Comparison of ENCODE assay signal across 8 cellular contexts in the genomic region with DNA sequence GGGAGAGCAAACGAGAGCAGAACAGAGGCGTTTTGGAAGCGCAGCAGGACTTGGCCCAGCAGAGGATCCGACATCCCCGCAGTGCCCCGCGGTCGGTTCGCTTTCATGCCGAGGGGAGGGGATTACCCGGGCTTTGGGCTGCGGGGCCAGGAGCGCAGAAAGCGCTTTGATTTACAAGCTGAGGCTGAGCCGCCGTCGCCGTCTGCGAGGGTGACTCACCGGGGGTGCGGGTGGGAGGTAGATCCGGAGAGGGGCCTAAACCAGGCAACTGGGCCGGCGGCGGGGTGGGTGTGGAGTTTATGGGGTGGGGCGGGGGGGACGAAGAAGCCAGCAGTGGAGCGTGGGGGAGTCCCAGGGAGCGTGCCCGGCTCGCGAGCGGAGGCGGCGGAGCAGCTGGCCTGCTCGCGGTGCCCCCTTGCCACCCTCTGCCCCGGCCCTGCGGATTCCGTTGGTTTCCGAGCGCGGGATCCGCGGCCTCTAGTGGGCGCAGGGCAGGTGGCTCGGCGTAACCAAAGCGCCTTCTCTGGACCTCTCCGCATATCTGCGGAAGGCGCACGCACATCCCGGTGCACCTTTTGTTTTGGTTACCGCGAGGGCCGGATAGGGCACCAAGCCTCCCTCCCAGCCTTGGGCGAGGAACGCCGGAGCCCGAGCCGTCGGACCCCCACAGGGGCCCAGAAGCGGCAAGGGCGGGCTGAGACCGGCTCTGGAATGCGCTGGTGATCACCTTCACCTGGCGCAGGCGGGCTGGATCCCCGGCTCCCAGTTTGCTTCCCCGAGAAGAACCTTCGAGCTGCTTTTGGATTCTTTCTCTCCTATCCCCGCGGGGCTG. TPM values are rescaled to one million over a fixed set of nuclear protein-coding genes. Genes with fewer than 3 reads are reported as not detected.
A peak's percentile ranks its signal among the peaks of the same experiment; 100 is the strongest.
DNase-seq lines count a peak whose midpoint lies in the region; TF ChIP-seq lines count a peak whose summit lies in the region.

No MANE protein-coding gene starts in this region.

- peak overlapping the region; percentile 56 for H3K27ac ChIP-seq in fibroblast of lung (ENCODE audit: insufficient read depth, low read length)
- no peak overlapping the region for H3K27ac ChIP-seq in transverse colon

- no peaks in the 10 kb centered on the region for H3K4me1 ChIP-seq in fibroblast of lung (ENCODE audit: control insufficient read depth, extremely low read depth, insufficient read depth, low read length)
- peaks cover 15 to 32% (median 28%) of the 10 kb centered on the region in 4 donors for H3K4me1 ChIP-seq in transverse colon

- H3K4me3 ChIP-seq in fibroblast of lung (replicated peaks in 1 of 4; ENCODE audit: control extremely low read depth in 1 of 4, insufficient read depth in 1 of 4, low read depth in 3 of 4, low read length in 4 of 4) (peak overlapping the region; percentile 67 to 92 (median 80)), transverse colon (peak overlapping the region; percentile 44 to 77 (median 66))

- peaks cover 22% of the 10 kb centered on the region for H3K4me1 Mint-ChIP-seq in neural crest cell

- TF ChIP-seq CTCF in fibroblast of lung (conservative IDR thresholded peaks at IDR 0.05 in 1 of 2, IDR thresholded peaks at IDR 0.05 in 1 of 2; ENCODE audit: low read depth in 1 of 2, low read length in 2 of 2) (peak; percentile 26 to 44), neural crest cell (conservative IDR thresholded peaks at IDR 0.05) (peak; percentile 49), transverse colon (IDR thresholded peaks at IDR 0.05) (peak in 2 of 5 experiments; percentile 14 to 25)

- H3K36me3 Mint-ChIP-seq in neural crest cell (ENCODE audit: low read depth): no peaks in the 10 kb centered on the region

- H3K9me3 ChIP-seq in fibroblast of lung (ENCODE audit: control insufficient read depth, insufficient read depth, low read depth, low read length) (no peaks in the 10 kb centered on the region), transverse colon (no peaks in the 10 kb centered on the region)

- 3% methylated on average over 36 of the region's 74 CpGs; no CpG with 5 or more reads in 1 of the 2 donors for WGBS in transverse colon (ENCODE audit: low coverage in 1 of 2), 2 donors

- H3K36me3 ChIP-seq in fibroblast of lung (ENCODE audit: control insufficient read depth, insufficient read depth, low read length) (peaks cover 2% of the 10 kb centered on the region), transverse colon (no peaks in the 10 kb centered on the region)

- in situ Hi-C loops in transverse colon (cut with MboI; ENCODE audit: low pct_ligation_motif_present in 1 of 4, low pct_unique_long_range_greater_than_20kb in 1 of 4, low sequenced_read_pairs in 3 of 4): no loop called here

- no peak for TF ChIP-seq EP300 in transverse colon (IDR thresholded peaks at IDR 0.05; ENCODE audit: low read depth)

- no peaks in the 10 kb centered on the region for H3K9me3 Mint-ChIP-seq in neural crest cell

- DNase-seq in NCI-H1417 (lab: John Stamatoyannopoulos, UW): peak; percentile 59 to 66 (median 60)
- no peak for DNase-seq in NCI-H1417 treated with DMSO at 0.1 percent for 48 hours (lab: John Stamatoyannopoulos, UW)
- DNase-seq in NCI-H2196 (lab: John Stamatoyannopoulos, UW; ENCODE audit: unreplicated experiment): peak; percentile 38
- DNase-seq in activated T-cell treated with anti-CD3 and anti-CD28 coated beads, Interleukin-2, amount 50 U/mL, for 48 hours: peak; percentile 59 to 68
- DNase-seq in fibroblast of lung (ENCODE audit: low read depth in 2 of 2): peak; percentile 80 to 81
- DNase-seq in neural crest cell (ENCODE audit: low read depth, low spot score): peak; percentile 33
- peak; percentile 18 for DNase-seq in transverse colon
- no peak for DNase-seq in NCI-H345 (lab: John Stamatoyannopoulos, UW)

- H4K20me1 ChIP-seq in fibroblast of lung (ENCODE audit: control insufficient read depth, extremely low read depth, insufficient read depth, low read length): no peaks in the 10 kb centered on the region

- H3K9ac ChIP-seq in fibroblast of lung (ENCODE audit: insufficient read depth, low read length): peak overlapping the region; percentile 69

- H3K27ac Mint-ChIP-seq in neural crest cell (ENCODE audit: unreplicated experiment): no peak overlapping the region

- intact Hi-C loops in transverse colon (cut with DNase I; ENCODE audit: low total_unique reads): no loop called here

- H3K27me3 Mint-ChIP-seq in neural crest cell (ENCODE audit: low read depth): peaks cover 55% of the 10 kb centered on the region

- H3K27me3 ChIP-seq in fibroblast of lung (ENCODE audit: control insufficient read depth, insufficient read depth, low read length) (no peaks in the 10 kb centered on the region), transverse colon (peaks cover 87% of the 10 kb centered on the region)

- H3K79me2 ChIP-seq in fibroblast of lung (ENCODE audit: control insufficient read depth, insufficient read depth, low read length): peaks cover 33% of the 10 kb centered on the region

- peak overlapping the region; percentile 85 for H3K4me2 ChIP-seq in fibroblast of lung (ENCODE audit: extremely low read depth, insufficient read depth, low read length)

- no peak for TF ChIP-seq POLR2A in transverse colon (IDR thresholded peaks at IDR 0.05)

- H2AFZ ChIP-seq in fibroblast of lung (ENCODE audit: low read length): peak overlapping the region; percentile 2

- H3K4me3 Mint-ChIP-seq in neural crest cell: peak overlapping the region; percentile 98

RNA-seq across cellular contexts. Expression of a gene that starts 2.6 kb away (rescaled TPM):
- total RNA-seq in fibroblast of lung: 9.2 and 18.3 TPM in 2 replicates
- 9.1 and 9.8 TPM in 2 replicates for polyA plus RNA-seq in fibroblast of lung
- 7.4 and 8.3 TPM in 2 replicates for polyA plus RNA-seq in fibroblast of lung (2012)
- polyA minus RNA-seq in fibroblast of lung (ENCODE audit: low replicate concordance): 9.4 and 10.9 TPM in 2 replicates
- total RNA-seq in neural crest cell: 5.2 and 6.1 TPM in 2 replicates
- under 1 TPM in 2 of 4 donors, not detected in 2; 0.32 to 0.55 TPM for total RNA-seq in transverse colon

RNA-seq across cellular contexts. Expression of a gene that starts 13.0 kb away (rescaled TPM):
- total RNA-seq in fibroblast of lung: 33.6 and 48.2 TPM in 2 replicates
- 52.5 and 58.5 TPM in 2 replicates for polyA plus RNA-seq in fibroblast of lung
- polyA plus RNA-seq in fibroblast of lung (2012): 37.9 and 42.1 TPM in 2 replicates
- 8.2 and 22.0 TPM in 2 replicates for polyA minus RNA-seq in fibroblast of lung (ENCODE audit: low replicate concordance)
- total RNA-seq in neural crest cell: 34.4 and 39.1 TPM in 2 replicates
- 10 to 100 TPM in 3 of 4 donors, 1 to 10 TPM in 1; 4.2 to 30.3 (median 17.8) TPM for total RNA-seq in transverse colon

Comparison
In these comparisons a context has a peak if more than half of its experiments do, and no peak if none do; other contexts are left out.
1. DNase-seq: peak in NCI-H1417 (3 of 3), NCI-H2196 (single experiment), activated T-cell treated with anti-CD3 and anti-CD28 coated beads, Interleukin-2, amount 50 U/mL, for 48 hours (2 of 2), fibroblast of lung (2 of 2), neural crest cell (single experiment) and transverse colon (single experiment); none in NCI-H1417 treated with DMSO at 0.1 percent for 48 hours (single experiment) and NCI-H345 (single experiment).